9 cellular contexts compared by ENCODE assay signal in genomic region chr1:200039849-200040479, GRCh38. TPM values are rescaled to one million over a fixed set of nuclear protein-coding genes. Genes with fewer than 3 reads are reported as not detected.
A peak's percentile ranks its signal among the peaks of the same experiment; 100 is the strongest.
DNase-seq lines count a peak whose midpoint lies in the region; TF ChIP-seq lines count a peak whose summit lies in the region.
"Had no signal": no experiment of that assay in that cellular context is flagged by ENCODE, and none has a peak within 500 bp of the region (broad histone marks: within the 10 kb centered on the region; RNA-seq: fewer than 3 reads in every experiment).

No MANE protein-coding gene starts in this region.

- no peak overlapping the region for H3K4ac ChIP-seq in trophoblast cell (ENCODE audit: low read depth, low read length)

- H2AFZ ChIP-seq in OCI-LY1 (ENCODE audit: low read length) = no peak overlapping the region
- no peak overlapping the region for H2AFZ ChIP-seq in trophoblast cell (ENCODE audit: insufficient read depth, low read length, poor library complexity)

- no peaks in the 10 kb centered on the region for H3K79me1 ChIP-seq in trophoblast cell (ENCODE audit: low read length)

- H3F3A ChIP-seq in OCI-LY1 (ENCODE audit: insufficient read depth, low read length) = no peaks in the 10 kb centered on the region

- peaks cover 7% of the 10 kb centered on the region for H3K4me1 ChIP-seq in OCI-LY1 (ENCODE audit: insufficient read depth, low read length, severe bottlenecking)
- peaks cover 40 to 64% (median 57%) of the 10 kb centered on the region in 4 donors for H3K4me1 ChIP-seq in esophagus muscularis mucosa
- peaks cover 2 to 16% of the 10 kb centered on the region in 2 experiments for H3K4me1 ChIP-seq in trophoblast cell (ENCODE audit: control insufficient read depth in 1 of 2, insufficient read depth in 2 of 2, low read length in 2 of 2)

- TF ChIP-seq CTCF in Calu3 (IDR thresholded peaks at IDR 0.05; ENCODE audit: unreplicated experiment) (no peak), OCI-LY1 (IDR thresholded peaks at IDR 0.05; ENCODE audit: low read length) (no peak), esophagus muscularis mucosa (IDR thresholded peaks at IDR 0.05) (no peak)

- no peak overlapping the region for H2BK5ac ChIP-seq in trophoblast cell (ENCODE audit: low read depth, low read length, poor library complexity)

- H4K8ac ChIP-seq in trophoblast cell (ENCODE audit: low read depth, low read length) = no peak overlapping the region

- H2BK120ac ChIP-seq in trophoblast cell (ENCODE audit: insufficient read depth, low read length, poor library complexity) = no peak overlapping the region

- no peak overlapping the region for H4K12ac ChIP-seq in trophoblast cell (ENCODE audit: low read depth, low read length)

- no peak for TF ChIP-seq EP300 in esophagus muscularis mucosa (IDR thresholded peaks at IDR 0.05)

- peaks cover 49% of the 10 kb centered on the region for H3K27me3 Mint-ChIP-seq in Calu3 (ENCODE audit: unreplicated experiment)

- no peaks in the 10 kb centered on the region for H4K20me1 ChIP-seq in OCI-LY1 (ENCODE audit: insufficient read depth, low read length)

- H3K14ac ChIP-seq in trophoblast cell (ENCODE audit: low read length) = no peak overlapping the region

- peak overlapping the region; percentile 83 for H3K4me3 Mint-ChIP-seq in Calu3 (ENCODE audit: low read depth, unreplicated experiment)

- H2BK12ac ChIP-seq in trophoblast cell (ENCODE audit: low read length) = no peak overlapping the region

- no peak overlapping the region for H4K91ac ChIP-seq in trophoblast cell (ENCODE audit: low read depth, low read length)

- no peaks in the 10 kb centered on the region for H3K9me3 ChIP-seq in OCI-LY1 (ENCODE audit: low read length)
- H3K9me3 ChIP-seq in esophagus muscularis mucosa = no peaks in the 10 kb centered on the region
- peaks cover 2% of the 10 kb centered on the region for H3K9me3 ChIP-seq in trophoblast cell (ENCODE audit: insufficient read depth, low read depth, low read length)

- no peak overlapping the region for H3K23ac ChIP-seq in trophoblast cell (ENCODE audit: low read length)

- no peak overlapping the region for H3K27ac ChIP-seq in OCI-LY1 (ENCODE audit: low read depth, low read length, poor library complexity, severe bottlenecking)
- H3K27ac ChIP-seq in esophagus muscularis mucosa (replicated peaks in 1 of 4) = peak overlapping the region; percentile 35 to 60 (median 46)
- no peak overlapping the region for H3K27ac ChIP-seq in trophoblast cell (ENCODE audit: low read depth, low read length)

- H3K79me2 ChIP-seq in OCI-LY1 (ENCODE audit: insufficient read depth, low read length) = no peaks in the 10 kb centered on the region
- H3K79me2 ChIP-seq in trophoblast cell (ENCODE audit: control insufficient read depth, insufficient read depth, low read length, poor library complexity) = no peaks in the 10 kb centered on the region

- H3K4me1 Mint-ChIP-seq in Calu3 (ENCODE audit: low read depth, unreplicated experiment) = peaks cover 35% of the 10 kb centered on the region

- no TSS peak for BruUV-seq in Calu3 (replicated peaks; lab: Mats Ljungman, UMichigan)

- H3K4me3 ChIP-seq in OCI-LY1 (ENCODE audit: low read depth, low read length, poor library complexity, severe bottlenecking) (peak overlapping the region; percentile 58), esophagus muscularis mucosa (peak overlapping the region; percentile 50 to 63 (median 55)), trophoblast cell (ENCODE audit: low read depth, low read length) (no peak overlapping the region)

- intact Hi-C loops in Calu3 (cut with micrococcal nuclease; ENCODE audit: unreplicated experiment) = no loop called here
- intact Hi-C loops in esophagus muscularis mucosa (cut with DNase I) = no loop called here

- WGBS in esophagus muscularis mucosa = 4% methylated on average over 14 of the region's 26 CpGs
- no CpG with 5 or more reads among the region's 26 CpGs for WGBS in trophoblast cell (ENCODE audit: extremely low coverage, insufficient coverage, insufficient read length)

- H3K36me3 ChIP-seq in OCI-LY1 (ENCODE audit: insufficient read depth, low read length) (no peaks in the 10 kb centered on the region), esophagus muscularis mucosa (no peaks in the 10 kb centered on the region), trophoblast cell (ENCODE audit: control insufficient read depth in 1 of 2, insufficient read depth in 2 of 2, low read length in 2 of 2) (no peaks in the 10 kb centered on the region)

- CTCF ChIA-PET in Calu3 (lab: Charles Lee) = interaction anchor here (0.6 to 2.0 kb wide), 7 partner anchors 11 to 355 kb away, joined by 3 to 8 read pairs (median 3); no protein-coding TSS in a partner anchor

- DNase-seq in Calu3 (no peak), esophagus muscularis mucosa (ENCODE audit: extremely low spot score) (no peak), trophoblast cell (no peak), Ammon's horn (ENCODE audit: low spot score) (no peak), LoVo (ENCODE audit: low spot score) (no peak), HuH-7.5 (ENCODE audit: low spot score) (no peak)
- no peak for DNase-seq in stimulated activated naive CD4-positive, alpha-beta T cell (lab: John Stamatoyannopoulos, UW)
- DNase-seq: effector CD4-positive, alpha-beta T cell had no signal

- no peaks in the 10 kb centered on the region for H3K9me3 Mint-ChIP-seq in Calu3 (ENCODE audit: low read depth, unreplicated experiment)

- peaks cover 44% of the 10 kb centered on the region for H3K36me3 Mint-ChIP-seq in Calu3 (ENCODE audit: insufficient read depth, unreplicated experiment)

- H3K18ac ChIP-seq in trophoblast cell (ENCODE audit: low read length) = no peak overlapping the region

- H3K9ac ChIP-seq in OCI-LY1 (ENCODE audit: low read length) = no peak overlapping the region; the same call in 1 of the 2 replicates
- no peak overlapping the region for H3K9ac ChIP-seq in trophoblast cell (ENCODE audit: low read length)

- H2AK5ac ChIP-seq in trophoblast cell (ENCODE audit: low read length) = no peak overlapping the region

- no peaks in the 10 kb centered on the region for H3K9me2 ChIP-seq in OCI-LY1 (ENCODE audit: low read depth, low read length)

- H3K27ac Mint-ChIP-seq in Calu3 (ENCODE audit: unreplicated experiment) = peak overlapping the region; percentile 53

- H3K27me3 ChIP-seq in OCI-LY1 (ENCODE audit: insufficient read depth, low read length) (no peaks in the 10 kb centered on the region), esophagus muscularis mucosa (peaks cover 0 to 100% (median 87%) of the 10 kb centered on the region in 4 donors), trophoblast cell (ENCODE audit: insufficient read depth, low read length) (peaks cover 77% of the 10 kb centered on the region)

- H3K4me2 ChIP-seq in OCI-LY1 (ENCODE audit: low read length) (peak overlapping the region; percentile 69), trophoblast cell (ENCODE audit: low read length) (peak overlapping the region; percentile 94)

- TF ChIP-seq POLR2A in esophagus muscularis mucosa (IDR thresholded peaks at IDR 0.05; ENCODE audit: low read depth) = no peak

RNA-seq across cellular contexts. Expression of gene NR5A2, which starts 12.5 kb away (rescaled TPM):
- total RNA-seq in Calu3 (2022) = 6.9 and 9.5 TPM in 2 replicates
- total RNA-seq in esophagus muscularis mucosa = 1 to 10 TPM in 3 of 4 donors, under 1 TPM in 1; 0.83 to 4.0 (median 2.9) TPM
- polyA plus RNA-seq in trophoblast cell (2013) = not detected in 2 replicates

Comparison
In these comparisons a context has a peak if more than half of its experiments do, and no peak if none do; other contexts are left out.
1. H3K27ac ChIP-seq: peak in esophagus muscularis mucosa (4 of 4); none in OCI-LY1 (single experiment) and trophoblast cell (single experiment).